In the genomic region with DNA sequence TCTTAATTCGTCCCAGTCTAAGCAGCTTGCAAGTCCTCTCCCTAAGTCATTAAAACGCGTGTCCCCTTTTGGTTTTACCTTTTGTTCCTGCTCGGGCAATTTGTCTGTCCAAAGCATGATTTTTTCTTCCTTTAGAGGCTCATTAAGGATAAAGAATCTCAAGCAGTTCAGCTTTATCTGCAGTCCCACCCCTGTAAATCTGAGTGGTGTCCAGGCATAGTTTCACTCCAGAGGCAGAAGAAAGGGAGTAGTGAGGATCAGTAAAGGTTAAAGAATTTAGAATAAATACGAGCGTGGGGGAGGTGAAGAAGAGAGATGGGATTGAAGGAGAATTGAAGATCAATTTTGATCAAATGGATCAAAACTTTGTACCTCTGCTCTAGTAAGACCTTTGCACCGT, we compare ENCODE assay signal across 9 cellular contexts. TPM values are rescaled to one million over a fixed set of nuclear protein-coding genes. Genes with fewer than 3 reads are reported as not detected.
DNase-seq lines count a peak whose midpoint lies in the region; ATAC-seq and TF ChIP-seq lines count a peak whose summit lies in the region.
"Had no signal": no experiment of that assay in that cellular context is flagged by ENCODE, and none has a peak within 500 bp of the region (broad histone marks: within the 10 kb centered on the region; RNA-seq: fewer than 3 reads in every experiment).

No MANE protein-coding gene starts in this region.

- intact Hi-C loops in esophagus muscularis mucosa (cut with DNase I) = no loop called here

- TF ChIP-seq CTCF in RWPE2 (IDR thresholded peaks at IDR 0.05; ENCODE audit: poor library complexity, severe bottlenecking) (no peak), esophagus muscularis mucosa (IDR thresholded peaks at IDR 0.05) (no peak), progenitor cell of endocrine pancreas (IDR thresholded peaks at IDR 0.05; ENCODE audit: unreplicated experiment) (no peak)

- peak overlapping the region; percentile 54 for H3K27ac ChIP-seq in RWPE2 (ENCODE audit: poor library complexity, severe bottlenecking)
- H3K27ac ChIP-seq in esophagus muscularis mucosa (replicated peaks in 1 of 4) = peak overlapping the region; percentile 96 to 98 (median 97)

- DNase-seq in RWPE2 (ENCODE audit: low spot score) (no peak), esophagus muscularis mucosa (ENCODE audit: extremely low spot score) (no peak), progenitor cell of endocrine pancreas (ENCODE audit: low spot score, unreplicated experiment) (no peak), G401 (ENCODE audit: low spot score) (no peak), islet precursor cell (no peak), NCI-H1105 (lab: John Stamatoyannopoulos, UW) (no peak)

- peaks cover 2% of the 10 kb centered on the region for H3K27me3 Mint-ChIP-seq in progenitor cell of endocrine pancreas

- peak overlapping the region; percentile 99 for H3K27ac Mint-ChIP-seq in progenitor cell of endocrine pancreas

- H3K9ac ChIP-seq in ES-I3 (ENCODE audit: low read depth, low read length) = peak overlapping the region; percentile 65

- WGBS in esophagus muscularis mucosa = 30% methylated on average over 7 of the region's 7 CpGs

- H3K27me3 ChIP-seq in RWPE2 (ENCODE audit: insufficient read depth, poor library complexity, severe bottlenecking) = no peaks in the 10 kb centered on the region
- no peaks in the 10 kb centered on the region for H3K27me3 ChIP-seq in esophagus muscularis mucosa

- H3K36me3 ChIP-seq in ES-I3 (ENCODE audit: insufficient read depth, low read length) (peaks cover 15% of the 10 kb centered on the region), RWPE2 (ENCODE audit: low read depth) (peaks cover 23% of the 10 kb centered on the region), esophagus muscularis mucosa (peaks cover 10 to 22% (median 20%) of the 10 kb centered on the region in 4 donors)

- H3K4me3 Mint-ChIP-seq in progenitor cell of endocrine pancreas (ENCODE audit: low read depth) = peak overlapping the region; percentile 98

- peaks cover 12% of the 10 kb centered on the region for H3K36me3 Mint-ChIP-seq in progenitor cell of endocrine pancreas (ENCODE audit: insufficient read depth)

- H3K4me3 ChIP-seq in RWPE2 (ENCODE audit: severe bottlenecking) (peak overlapping the region; percentile 80), esophagus muscularis mucosa (peak overlapping the region; percentile 74 to 97 (median 89))

- no peak for TF ChIP-seq EP300 in esophagus muscularis mucosa (IDR thresholded peaks at IDR 0.05)

- TF ChIP-seq POLR2A in esophagus muscularis mucosa (IDR thresholded peaks at IDR 0.05; ENCODE audit: low read depth) = no peak

- ATAC-seq in RWPE2 (ENCODE audit: low read depth) (no peak), HG03095 (IDR thresholded peaks at IDR 0.05; ENCODE audit: unreplicated experiment) (no peak)

- H3K4me1 Mint-ChIP-seq in progenitor cell of endocrine pancreas (ENCODE audit: low read depth) = peaks cover 25% of the 10 kb centered on the region

- no peaks in the 10 kb centered on the region for H3K9me3 ChIP-seq in ES-I3 (ENCODE audit: control insufficient read depth, insufficient read depth, low read length)
- no peaks in the 10 kb centered on the region for H3K9me3 ChIP-seq in RWPE2 (ENCODE audit: severe bottlenecking)
- no peaks in the 10 kb centered on the region for H3K9me3 ChIP-seq in esophagus muscularis mucosa

- in situ Hi-C loops in G401 (cut with HindIII; ENCODE audit: low sequenced_read_pairs) = no loop called here

- H3K4me1 ChIP-seq in ES-I3 (ENCODE audit: insufficient read depth, low read length) (peaks cover 20% of the 10 kb centered on the region; the same call in 1 of the 2 replicates), RWPE2 (ENCODE audit: insufficient read depth, poor library complexity, severe bottlenecking) (peaks cover 11% of the 10 kb centered on the region), esophagus muscularis mucosa (peaks cover 16 to 39% (median 29%) of the 10 kb centered on the region in 4 donors)

- no peaks in the 10 kb centered on the region for H3K9me3 Mint-ChIP-seq in progenitor cell of endocrine pancreas (ENCODE audit: low read depth)

RNA-seq across cellular contexts. Expression of gene ETV3, which starts 0.9 kb away (rescaled TPM):
- total RNA-seq in esophagus muscularis mucosa = 10 to 100 TPM; 16.6 to 20.0 (median 19.2) TPM
- total RNA-seq in progenitor cell of endocrine pancreas = 31.8 and 32.5 TPM in 2 replicates
- 6.5 and 9.8 TPM in 2 replicates for total RNA-seq in G401 (2014; rRNA removed; shearing (Covaris generic))

RNA-seq across cellular contexts. Expression of gene ETV3L, which starts 39.5 kb away (rescaled TPM):
- total RNA-seq in esophagus muscularis mucosa (not detected), progenitor cell of endocrine pancreas (0.67 and 0.72 TPM in 2 replicates)
- total RNA-seq in G401 (2014; rRNA removed; shearing (Covaris generic)) = not detected in 2 replicates
- total RNA-seq: activated CD8-positive, alpha-beta memory T cell treated with anti-CD3 and anti-CD28 coated beads for 36 hours had no signal
